Comparison of ENCODE assay signal across 25 cellular contexts in genomic region chr3:40996382-40996781, GRCh38.
DNase-seq lines count a peak whose midpoint lies in the region; ATAC-seq, FAIRE-seq and TF ChIP-seq lines count a peak whose summit lies in the region.
"Had no signal": no experiment of that assay in that cellular context is flagged by ENCODE, and none has a peak within 500 bp of the region (broad histone marks: within the 10 kb centered on the region; RNA-seq: fewer than 3 reads in every experiment).

No MANE protein-coding gene starts in this region.

- CTCF ChIA-PET in H1 (lab: Charles Lee; ENCODE audit: partially characterized antibody), result interaction anchor here (0.8 to 1.8 kb wide), 3 partner anchors 99 to 148 kb away, joined by 3 to 5 read pairs (median 3); no protein-coding TSS in a partner anchor

- no peak overlapping the region for H3K4ac ChIP-seq in H1 (replicated peaks; ENCODE audit: insufficient read length, low read depth, low read length)

- 0 out of 4 replicates have a peak overlapping the region, but pooled peaks have one; percentile 7 to 20 for H3K4me2 ChIP-seq in H1 (ENCODE audit: insufficient read depth in 1 of 2, low read depth in 2 of 2, low read length in 2 of 2)
- H3K4me2 ChIP-seq: BLaER1 treated with 17β-estradiol and CSF1 and Interleukin-3, amounts not matched to agents 10 nM and 100 nM had no signal

- H4K5ac ChIP-seq in H1 (ENCODE audit: insufficient read length, low read depth, low read length), result no peak overlapping the region

- H3K4me3 ChIP-seq in H1 (ENCODE audit: extremely low read depth in 1 of 4, insufficient read depth in 2 of 4, low read depth in 3 of 4, low read length in 4 of 4) (peak overlapping the region in 1 of 4 experiments; percentile 11; a peak in 1 of 8 replicates), upper lobe of right lung (no peak overlapping the region)
- H3K4me3 ChIP-seq: BLaER1 treated with 17β-estradiol and CSF1 and Interleukin-3, amounts not matched to agents 10 nM and 100 nM; esophagus muscularis mucosa; psoas muscle; spleen had no signal

- no peak overlapping the region for H3K56ac ChIP-seq in H1 (replicated peaks; ENCODE audit: insufficient read length, low read depth, low read length)

- no peak overlapping the region for H3K9ac ChIP-seq in H1 (replicated peaks in 1 of 4; ENCODE audit: extremely low read depth in 1 of 4, low read depth in 3 of 4, low read length in 3 of 4)
- H3K9ac ChIP-seq: BLaER1 treated with 17β-estradiol and CSF1 and Interleukin-3, amounts not matched to agents 10 nM and 100 nM had no signal

- H3K36me3 Mint-ChIP-seq in CD14-positive monocyte, result no peaks in the 10 kb centered on the region
- H3K36me3 Mint-ChIP-seq in activated naive CD4-positive, alpha-beta T cell treated with anti-CD3 and anti-CD28 coated beads, Interleukin-2, amount 50 U/mL, for 72 hours, result no peaks in the 10 kb centered on the region

- no peak overlapping the region for H2BK20ac ChIP-seq in H1 (ENCODE audit: low read length)

- no peaks in the 10 kb centered on the region for H3K4me1 Mint-ChIP-seq in CD14-positive monocyte

- no peak overlapping the region for H4K8ac ChIP-seq in H1 (ENCODE audit: extremely low read depth, insufficient read depth, low read length)

- H2BK12ac ChIP-seq in H1 (ENCODE audit: low read depth, low read length), result peak overlapping the region; percentile 4; the same call in 1 of the 2 replicates

- no peaks in the 10 kb centered on the region for H3K23me2 ChIP-seq in H1 (ENCODE audit: low read depth, low read length)

- H3K9me3 ChIP-seq in H1 (ENCODE audit: insufficient read depth in 2 of 2, low read depth in 1 of 2, low read length in 1 of 2), result no peaks in the 10 kb centered on the region
- H3K9me3 ChIP-seq in upper lobe of right lung, result no peaks in the 10 kb centered on the region
- H3K9me3 ChIP-seq: BLaER1 treated with 17β-estradiol and CSF1 and Interleukin-3, amounts not matched to agents 10 nM and 100 nM; esophagus muscularis mucosa; psoas muscle; spleen had no signal

- TF ChIP-seq CTCF in H1 (IDR thresholded peaks at IDR 0.05; ENCODE audit: control extremely low read depth in 1 of 3, insufficient read depth in 1 of 3, low read depth in 1 of 3, low read length in 3 of 3) (no peak), upper lobe of right lung (IDR thresholded peaks at IDR 0.05) (no peak), CD14-positive monocyte (IDR thresholded peaks at IDR 0.05) (no peak)

- no peak for TF ChIP-seq EP300 in H1 (IDR thresholded peaks at IDR 0.05; ENCODE audit: borderline replicate concordance in 1 of 2, low read depth in 2 of 2, low read length in 2 of 2)

- ATAC-seq in Right ventricle myocardium superior (ENCODE audit: poor library complexity) (peak; percentile 80), upper lobe of right lung (peak; percentile 56)
- no peak for ATAC-seq in activated naive CD4-positive, alpha-beta T cell treated with anti-CD3 and anti-CD28 coated beads, Interleukin-2, amount 50 U/mL, for 72 hours

- no peak overlapping the region for H3K27ac Mint-ChIP-seq in CD14-positive monocyte
- no peak overlapping the region for H3K27ac Mint-ChIP-seq in activated naive CD4-positive, alpha-beta T cell treated with anti-CD3 and anti-CD28 coated beads, Interleukin-2, amount 50 U/mL, for 72 hours
- H3K27ac Mint-ChIP-seq: T-helper 1 cell treated with Interleukin-12 subunit alpha and Interleukin-12 subunit beta and Interleukin-4 antibody, amounts not matched to agents 30 μg/mL and 1 μg/mL, for 36 hours had no signal

- no peak for TF ChIP-seq POLR2A in H1 (IDR thresholded peaks at IDR 0.05; ENCODE audit: control extremely low read depth in 1 of 2, low read depth in 2 of 2, low read length in 2 of 2)

- H3K4me1 ChIP-seq in H1 (replicated peaks in 1 of 4; ENCODE audit: control insufficient read depth in 3 of 4, insufficient read depth in 4 of 4, low read length in 3 of 4) (peaks cover 0 to 14% (median 13%) of the 10 kb centered on the region in 4 experiments; a peak in 6 of 7 replicates), upper lobe of right lung (peaks cover 5% of the 10 kb centered on the region)
- H3K4me1 ChIP-seq: spleen had no signal

- H3K23ac ChIP-seq in H1 (ENCODE audit: insufficient read length), result no peak overlapping the region

- no peaks in the 10 kb centered on the region for H4K20me1 ChIP-seq in H1 (replicated peaks in 1 of 2; ENCODE audit: control insufficient read depth in 1 of 2, insufficient read depth in 2 of 2, low read length in 2 of 2)
- H4K20me1 ChIP-seq: BLaER1 treated with 17β-estradiol and CSF1 and Interleukin-3, amounts not matched to agents 10 nM and 100 nM had no signal

- H3K27ac ChIP-seq in H1 (ENCODE audit: low read depth, low read length), result no peak overlapping the region
- H3K27ac ChIP-seq in upper lobe of right lung, result no peak overlapping the region
- H3K27ac ChIP-seq: BLaER1 treated with 17β-estradiol and CSF1 and Interleukin-3, amounts not matched to agents 10 nM and 100 nM; esophagus muscularis mucosa; psoas muscle; spleen had no signal

- H4K91ac ChIP-seq in H1 (replicated peaks; ENCODE audit: insufficient read length, low read length), result no peak overlapping the region

- POLR2A ChIA-PET in H1 (lab: Charles Lee; ENCODE audit: partially characterized antibody), result interaction anchor here (0.6 to 2.2 kb wide), 4 partner anchors 22 to 203 kb away, joined by 3 to 6 read pairs (median 4); partner anchors contain the start of gene CTNNB1

- DNase-seq in Right ventricle myocardium superior (no peak), cardiac septum (ENCODE audit: low spot score) (no peak), H1 (ENCODE audit: low read depth in 1 of 2, low spot score in 2 of 2) (no peak), left kidney (ENCODE audit: low read depth, low spot score) (peak; percentile 6), upper lobe of right lung (no peak), CD14-positive monocyte (ENCODE audit: low spot score) (no peak)
- no peak for DNase-seq in activated CD4-positive, alpha-beta T cell treated with anti-CD3 and anti-CD28 coated beads, Interleukin-2, amount 50 U/mL, for 4 hours
- DNase-seq in activated naive CD4-positive, alpha-beta T cell treated with anti-CD3 and anti-CD28 coated beads, Interleukin-2, amount 50 U/mL, for 72 hours (ENCODE audit: low spot score in 2 of 2), result no peak
- DNase-seq: activated gamma-delta T cell treated with Interleukin-2 at 50 U/mL for 16 hours; activated T-cell treated with anti-CD3 and anti-CD28 coated beads for 4 hours; amniotic stem cell; caudate nucleus; effector CD4-positive, alpha-beta T cell; NCI-H1092; NCI-H526 treated with DMSO at 0.1 percent for 48 hours; psoas muscle; spleen; stimulated activated CD4-positive, alpha-beta T cell treated with anti-CD3 and anti-CD28 coated beads, Interleukin-4, amount 100 ng/mL, for 4 hours had no signal

- TF ChIP-seq RAD21 in H1 (IDR thresholded peaks at IDR 0.05 in 1 of 2, conservative IDR thresholded peaks at IDR 0.05 in 1 of 2; ENCODE audit: low read depth in 2 of 2, low read length in 2 of 2), result peak in 1 of 2 experiments; percentile 13; a peak in 1 of 4 replicates

- no peak overlapping the region for H2BK5ac ChIP-seq in H1 (ENCODE audit: low read depth, low read length)

- H2BK15ac ChIP-seq in H1 (ENCODE audit: low read length), result no peak overlapping the region

- H3K4me3 Mint-ChIP-seq in CD14-positive monocyte, result no peak overlapping the region
- H3K4me3 Mint-ChIP-seq: T-helper 1 cell treated with Interleukin-12 subunit alpha and Interleukin-12 subunit beta and Interleukin-4 antibody, amounts not matched to agents 30 μg/mL and 1 μg/mL, for 36 hours had no signal

- no peak for FAIRE-seq in H1 (lab: Jason Lieb, UNC)
- FAIRE-seq: A204.1, GM12891, islet of Langerhans, urothelium cell line had no signal

- no peaks in the 10 kb centered on the region for H3K79me2 ChIP-seq in H1 (ENCODE audit: control insufficient read depth in 1 of 2, insufficient read depth in 2 of 2, low read length in 2 of 2)

- no peaks in the 10 kb centered on the region for H3K9me3 Mint-ChIP-seq in CD14-positive monocyte
- no peaks in the 10 kb centered on the region for H3K9me3 Mint-ChIP-seq in activated naive CD4-positive, alpha-beta T cell treated with anti-CD3 and anti-CD28 coated beads, Interleukin-2, amount 50 U/mL, for 72 hours
- H3K9me3 Mint-ChIP-seq: T-helper 1 cell treated with Interleukin-12 subunit alpha and Interleukin-12 subunit beta and Interleukin-4 antibody, amounts not matched to agents 30 μg/mL and 1 μg/mL, for 36 hours had no signal

- H3K18ac ChIP-seq in H1 (ENCODE audit: extremely low read depth, low read length), result no peak overlapping the region

- no peaks in the 10 kb centered on the region for H3K36me3 ChIP-seq in H1 (ENCODE audit: control insufficient read depth in 2 of 4, insufficient read depth in 4 of 4, low read length in 3 of 4)
- no peaks in the 10 kb centered on the region for H3K36me3 ChIP-seq in upper lobe of right lung
- H3K36me3 ChIP-seq: BLaER1 treated with 17β-estradiol and CSF1 and Interleukin-3, amounts not matched to agents 10 nM and 100 nM; esophagus muscularis mucosa; spleen had no signal

- peaks cover 0 to 2% (median 0%) of the 10 kb centered on the region in 3 donors for H3K27me3 Mint-ChIP-seq in CD14-positive monocyte (ENCODE audit: low read depth in 3 of 3)

- H3K27me3 ChIP-seq in H1 (replicated peaks in 1 of 4; ENCODE audit: control insufficient read depth in 3 of 4, extremely low read depth in 1 of 4, insufficient read depth in 3 of 4, low read length in 3 of 4), result no peaks in the 10 kb centered on the region
- H3K27me3 ChIP-seq in upper lobe of right lung, result no peaks in the 10 kb centered on the region
- H3K27me3 ChIP-seq: BLaER1 treated with 17β-estradiol and CSF1 and Interleukin-3, amounts not matched to agents 10 nM and 100 nM; esophagus muscularis mucosa had no signal

- no peak overlapping the region for H2AK5ac ChIP-seq in H1 (ENCODE audit: low read depth, low read length)

- H3K14ac ChIP-seq in H1 (ENCODE audit: insufficient read length), result no peak overlapping the region

- H3K79me1 ChIP-seq in H1 (ENCODE audit: low read depth, low read length), result no peaks in the 10 kb centered on the region

- intact Hi-C loops in Right ventricle myocardium superior (cut with DNase I) (no loop called here), cardiac septum (cut with DNase I) (no loop called here), upper lobe of right lung (cut with DNase I) (no loop called here), CD14-positive monocyte (cut with micrococcal nuclease) (no loop called here)

- H2AFZ ChIP-seq in H1 (ENCODE audit: low read length), result no peak overlapping the region

- H2BK120ac ChIP-seq in H1 (replicated peaks; ENCODE audit: low read depth, low read length), result no peak overlapping the region

- WGBS in H1 (ENCODE audit: extremely low coverage in 1 of 2, insufficient coverage in 1 of 2, insufficient read length in 1 of 2, insufficient replicate concordance in 2 of 2, low coverage in 1 of 2, low lambda C conversion rate in 2 of 2, missing lambda C conversion rate in 1 of 2), 2 experiments, result 13% methylated on average over 5 of the region's 5 CpGs; no CpG with 5 or more reads in 1 of the 2 experiments

TF ChIP-seq in H1, 55 proteins besides CTCF, POLR2A, EP300 and RAD21:
- TF ChIP-seq TEAD4 (IDR thresholded peaks at IDR 0.05; ENCODE audit: low read depth, low read length) (peak; percentile 79; the same call in 1 of the 2 replicates), NRF1 (IDR thresholded peaks at IDR 0.05; ENCODE audit: low read depth, low read length) (no peak)

Comparison
In these comparisons a context has a peak if more than half of its experiments do, and no peak if none do; other contexts are left out.
1. ATAC-seq: peak in Right ventricle myocardium superior (single experiment) and upper lobe of right lung (single experiment); none in activated naive CD4-positive, alpha-beta T cell treated with anti-CD3 and anti-CD28 coated beads, Interleukin-2, amount 50 U/mL, for 72 hours (0 of 2).